In the genomic region with DNA sequence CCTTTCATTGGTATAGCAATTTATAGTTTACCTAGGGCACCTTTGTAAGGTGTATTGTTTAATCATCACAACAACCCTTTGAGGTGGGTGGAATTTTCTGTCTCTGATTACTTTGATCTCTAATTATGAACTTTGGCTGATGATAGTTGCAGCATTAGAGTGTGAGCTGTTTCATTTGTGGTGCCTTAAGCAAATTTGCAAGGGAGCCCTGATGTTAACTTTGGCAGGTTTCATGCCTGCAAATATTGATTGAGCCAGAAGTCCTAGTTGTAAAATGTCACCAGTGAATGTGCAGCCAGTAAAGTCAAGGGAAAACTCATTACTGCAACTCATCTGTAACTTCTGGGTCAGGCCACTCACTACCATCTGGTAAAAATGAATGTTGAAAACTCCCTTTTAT, we compare ENCODE assay signal across 24 cellular contexts.
"Had no signal": no experiment of that assay in that cellular context is flagged by ENCODE, and none has a peak within 500 bp of the region (broad histone marks: within the 10 kb centered on the region; RNA-seq: fewer than 3 reads in every experiment).

No MANE protein-coding gene starts in this region.

- H3K4me3 ChIP-seq: esophagus squamous epithelium, heart right ventricle, left ventricle myocardium inferior, right atrium auricular region, suprapubic skin, tibial artery had no signal

- DNase-seq: activated CD4-positive, alpha-beta memory T cell treated with anti-CD3 and anti-CD28 coated beads, Interleukin-2, amount 10 ng/mL, durations not matched to agents 7 days and 5 days; activated CD4-positive, alpha-beta T cell treated with anti-CD3 and anti-CD28 coated beads, Interleukin-2, amount 10 ng/mL, durations not matched to agents 24 days and 14 days; activated CD4-positive, CD25-positive, alpha-beta regulatory T cell treated with anti-CD3 and anti-CD28 coated beads, Interleukin-2, amount 50 U/mL, for 72 hours; activated naive CD8-positive, alpha-beta T cell treated with anti-CD3 and anti-CD28 coated beads, Interleukin-2, amount 50 U/mL, for 24 hours; activated T-cell treated with anti-CD3 and anti-CD28 coated beads, Interleukin-2, amount 50 U/mL, for 4 hours; amygdala; central memory CD4-positive, alpha-beta T cell; dermis blood vessel endothelial cell; effector CD4-positive, alpha-beta T cell; esophagus squamous epithelium; foreskin melanocyte; heart right ventricle; kidney glomerular epithelial cell; left ventricle myocardium inferior; naive B cell; nephron progenitor cell; stimulated activated CD4-positive, alpha-beta T cell treated with anti-CD3 and anti-CD28 coated beads, Interleukin-15, amount 100 ng/mL, for 24 hours; stimulated activated CD4-positive, alpha-beta T cell treated with anti-CD3 and anti-CD28 coated beads, Interleukin-2, amount 100 ng/mL, for 24 hours; stimulated activated naive B cell treated with anti-CD40 and anti-IgM and Interleukin-4, amounts not matched to agents 10 μg/mL and 1 μg/mL and 100 μg/mL, for 72 hours; tibial artery had no signal

- H3K9me3 ChIP-seq: esophagus squamous epithelium, neutrophil, suprapubic skin, tibial artery had no signal

- H3K4me1 ChIP-seq: suprapubic skin had no signal

- H3K36me3 ChIP-seq: esophagus squamous epithelium, heart right ventricle, left ventricle myocardium inferior, neutrophil, right atrium auricular region, suprapubic skin, tibial artery had no signal

- ATAC-seq: activated naive CD8-positive, alpha-beta T cell treated with anti-CD3 and anti-CD28 coated beads, Interleukin-2, amount 50 U/mL, for 24 hours; activated T-cell treated with anti-CD3 and anti-CD28 coated beads, Interleukin-2, amount 50 U/mL, for 4 hours; heart right ventricle; stimulated activated naive B cell treated with anti-CD40 and anti-IgM and Interleukin-4, amounts not matched to agents 10 μg/mL and 1 μg/mL and 100 μg/mL, for 72 hours had no signal

- H3K27ac ChIP-seq: epithelial cell of prostate, esophagus squamous epithelium, heart right ventricle, left ventricle myocardium inferior, neutrophil, right atrium auricular region, suprapubic skin, tibial artery had no signal

- H3K27me3 ChIP-seq: esophagus squamous epithelium, heart right ventricle, neutrophil, right atrium auricular region, suprapubic skin, tibial artery had no signal
